Comparison of ENCODE assay signal across 1 cellular context in genomic region chr2:192007819-192008218, GRCh38.
TF ChIP-seq lines count a peak whose summit lies in the region.

No MANE protein-coding gene starts in this region.

TF ChIP-seq in GM23338, 12 proteins besides CTCF, POLR2A, EP300 and RAD21 (continued from another document):
- no peak for TF ChIP-seq ZNF462 (CRISPR knock-in tag; IDR thresholded peaks at IDR 0.05)
- TF ChIP-seq ZNF114 (CRISPR knock-in tag; IDR thresholded peaks at IDR 0.05) = no peak
- TF ChIP-seq CREB1 (CRISPR knock-in tag; IDR thresholded peaks at IDR 0.05; ENCODE audit: low read depth) = no peak
- TF ChIP-seq ZNF331 (CRISPR knock-in tag; IDR thresholded peaks at IDR 0.05; ENCODE audit: low read depth) = no peak
- no peak for TF ChIP-seq NANOG (IDR thresholded peaks at IDR 0.05; ENCODE audit: borderline replicate concordance)
- TF ChIP-seq ETS1 (IDR thresholded peaks at IDR 0.05) = no peak
- no peak for TF ChIP-seq STAT1 (IDR thresholded peaks at IDR 0.05; ENCODE audit: unreplicated experiment)
- no peak for TF ChIP-seq POLR2AphosphoS5 (IDR thresholded peaks at IDR 0.05; ENCODE audit: low read depth)
- TF ChIP-seq EZH2 (IDR thresholded peaks at IDR 0.05; ENCODE audit: low read depth, unreplicated experiment) = no peak
